Comparison of ENCODE assay signal across 1 cellular context in the genomic region with DNA sequence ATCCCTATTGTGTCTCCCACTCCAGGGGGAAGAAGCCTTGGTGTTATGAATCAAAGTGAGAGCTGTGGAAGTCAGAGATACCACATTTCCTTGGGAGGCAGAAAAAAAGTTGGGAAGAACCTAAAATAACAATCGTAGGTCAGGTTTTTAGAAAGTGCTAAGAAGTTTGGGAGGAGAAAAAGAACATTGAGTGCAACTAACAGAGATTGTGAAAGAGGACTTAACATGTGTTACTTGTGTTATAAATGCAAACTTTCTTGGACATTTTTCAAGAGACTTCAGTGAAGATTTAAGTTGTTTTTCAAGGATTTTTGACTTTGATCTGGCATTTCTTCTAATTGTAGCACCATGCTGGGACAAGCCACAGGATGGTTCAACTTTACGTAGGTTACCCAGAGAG.
TF ChIP-seq lines count a peak whose summit lies in the region.

No MANE protein-coding gene starts in this region.

TF ChIP-seq in HepG2, 621 proteins besides CTCF, POLR2A, EP300 and RAD21:
- TF ChIP-seq, protein P1, sequence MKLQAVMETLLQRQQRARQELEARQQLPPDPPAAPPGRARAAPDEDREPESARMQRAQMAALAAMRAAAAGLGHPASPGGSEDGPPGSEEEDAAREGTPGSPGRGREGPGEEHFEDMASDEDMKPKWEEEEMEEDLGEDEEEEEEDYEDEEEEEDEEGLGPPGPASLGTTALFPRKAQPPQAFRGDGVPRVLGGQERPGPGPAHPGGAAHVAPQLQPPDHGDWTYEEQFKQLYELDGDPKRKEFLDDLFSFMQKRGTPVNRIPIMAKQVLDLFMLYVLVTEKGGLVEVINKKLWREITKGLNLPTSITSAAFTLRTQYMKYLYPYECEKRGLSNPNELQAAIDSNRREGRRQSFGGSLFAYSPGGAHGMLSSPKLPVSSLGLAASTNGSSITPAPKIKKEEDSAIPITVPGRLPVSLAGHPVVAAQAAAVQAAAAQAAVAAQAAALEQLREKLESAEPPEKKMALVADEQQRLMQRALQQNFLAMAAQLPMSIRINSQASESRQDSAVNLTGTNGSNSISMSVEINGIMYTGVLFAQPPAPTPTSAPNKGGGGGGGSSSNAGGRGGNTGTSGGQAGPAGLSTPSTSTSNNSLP (IDR thresholded peaks at IDR 0.05; ENCODE audit: low read depth, low read length), result no peak
- TF ChIP-seq RBFOX2 (IDR thresholded peaks at IDR 0.05; ENCODE audit: low read depth, low read length) (no peak), SIX4 (CRISPR knock-in tag; IDR thresholded peaks at IDR 0.05) (no peak)
- TF ChIP-seq, protein P2, sequence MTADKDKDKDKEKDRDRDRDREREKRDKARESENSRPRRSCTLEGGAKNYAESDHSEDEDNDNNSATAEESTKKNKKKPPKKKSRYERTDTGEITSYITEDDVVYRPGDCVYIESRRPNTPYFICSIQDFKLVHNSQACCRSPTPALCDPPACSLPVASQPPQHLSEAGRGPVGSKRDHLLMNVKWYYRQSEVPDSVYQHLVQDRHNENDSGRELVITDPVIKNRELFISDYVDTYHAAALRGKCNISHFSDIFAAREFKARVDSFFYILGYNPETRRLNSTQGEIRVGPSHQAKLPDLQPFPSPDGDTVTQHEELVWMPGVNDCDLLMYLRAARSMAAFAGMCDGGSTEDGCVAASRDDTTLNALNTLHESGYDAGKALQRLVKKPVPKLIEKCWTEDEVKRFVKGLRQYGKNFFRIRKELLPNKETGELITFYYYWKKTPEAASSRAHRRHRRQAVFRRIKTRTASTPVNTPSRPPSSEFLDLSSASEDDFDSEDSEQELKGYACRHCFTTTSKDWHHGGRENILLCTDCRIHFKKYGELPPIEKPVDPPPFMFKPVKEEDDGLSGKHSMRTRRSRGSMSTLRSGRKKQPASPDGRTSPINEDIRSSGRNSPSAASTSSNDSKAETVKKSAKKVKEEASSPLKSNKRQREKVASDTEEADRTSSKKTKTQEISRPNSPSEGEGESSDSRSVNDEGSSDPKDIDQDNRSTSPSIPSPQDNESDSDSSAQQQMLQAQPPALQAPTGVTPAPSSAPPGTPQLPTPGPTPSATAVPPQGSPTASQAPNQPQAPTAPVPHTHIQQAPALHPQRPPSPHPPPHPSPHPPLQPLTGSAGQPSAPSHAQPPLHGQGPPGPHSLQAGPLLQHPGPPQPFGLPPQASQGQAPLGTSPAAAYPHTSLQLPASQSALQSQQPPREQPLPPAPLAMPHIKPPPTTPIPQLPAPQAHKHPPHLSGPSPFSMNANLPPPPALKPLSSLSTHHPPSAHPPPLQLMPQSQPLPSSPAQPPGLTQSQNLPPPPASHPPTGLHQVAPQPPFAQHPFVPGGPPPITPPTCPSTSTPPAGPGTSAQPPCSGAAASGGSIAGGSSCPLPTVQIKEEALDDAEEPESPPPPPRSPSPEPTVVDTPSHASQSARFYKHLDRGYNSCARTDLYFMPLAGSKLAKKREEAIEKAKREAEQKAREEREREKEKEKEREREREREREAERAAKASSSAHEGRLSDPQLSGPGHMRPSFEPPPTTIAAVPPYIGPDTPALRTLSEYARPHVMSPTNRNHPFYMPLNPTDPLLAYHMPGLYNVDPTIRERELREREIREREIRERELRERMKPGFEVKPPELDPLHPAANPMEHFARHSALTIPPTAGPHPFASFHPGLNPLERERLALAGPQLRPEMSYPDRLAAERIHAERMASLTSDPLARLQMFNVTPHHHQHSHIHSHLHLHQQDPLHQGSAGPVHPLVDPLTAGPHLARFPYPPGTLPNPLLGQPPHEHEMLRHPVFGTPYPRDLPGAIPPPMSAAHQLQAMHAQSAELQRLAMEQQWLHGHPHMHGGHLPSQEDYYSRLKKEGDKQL (CRISPR knock-in tag; IDR thresholded peaks at IDR 0.05; ENCODE audit: low read depth), result no peak
